In the genomic region with DNA sequence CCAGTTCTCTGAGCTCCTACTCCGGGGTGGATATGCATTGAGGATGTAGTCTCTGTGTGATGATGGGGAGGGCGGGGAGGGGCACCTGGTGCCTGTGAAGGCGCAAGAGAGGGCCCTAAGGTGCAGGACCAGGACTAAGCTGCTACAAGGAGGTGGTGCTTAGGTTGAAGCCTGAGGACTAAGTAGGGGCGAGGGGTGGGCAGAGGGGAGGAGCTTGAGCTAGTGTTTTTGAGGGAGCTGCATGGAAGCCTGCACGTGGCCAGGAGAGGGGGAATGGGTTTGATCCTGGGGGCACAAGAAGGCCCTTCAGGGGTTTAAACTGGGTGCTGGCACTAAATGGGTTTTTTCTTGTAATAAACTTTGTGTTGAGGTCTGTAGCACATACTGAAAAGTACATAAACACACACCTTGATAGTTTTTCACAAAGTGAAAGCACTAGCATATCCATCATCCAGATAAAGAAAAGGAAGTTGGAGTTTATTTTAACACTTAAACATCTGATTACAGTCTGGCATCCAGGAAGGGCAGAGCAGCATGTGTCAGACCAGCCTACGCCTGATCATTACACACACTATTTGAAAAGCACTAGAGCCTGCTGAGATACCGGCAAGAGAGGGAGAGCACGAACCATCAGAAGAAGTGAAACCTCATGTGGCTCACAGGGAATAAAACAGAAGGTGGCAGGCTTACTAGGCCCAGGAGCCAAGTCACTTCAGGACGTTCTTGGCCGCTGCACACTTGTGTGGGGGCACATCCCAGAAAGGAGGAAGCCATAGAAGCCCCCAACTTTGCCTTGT, we compare ENCODE assay signal across 1 cellular context.
A peak's percentile ranks its signal among the peaks of the same experiment; 100 is the strongest.
TF ChIP-seq lines count a peak whose summit lies in the region.

No MANE protein-coding gene starts in this region.

TF ChIP-seq in HepG2, 621 proteins besides CTCF, POLR2A, EP300 and RAD21 (continued from another document):
- TF ChIP-seq MAX (IDR thresholded peaks at IDR 0.05) (peak; percentile 30), ZNF569 (CRISPR knock-in tag; IDR thresholded peaks at IDR 0.05; ENCODE audit: borderline replicate concordance) (no peak), HMGXB4 (CRISPR knock-in tag; IDR thresholded peaks at IDR 0.05; ENCODE audit: borderline replicate concordance in 1 of 2, low read depth in 1 of 2) (0 out of 4 replicates have a peak, but pooled peaks of 1 of the 2 experiments have one; percentile 41), ERF (CRISPR knock-in tag; IDR thresholded peaks at IDR 0.05) (no peak), ZNF605 (CRISPR knock-in tag; IDR thresholded peaks at IDR 0.05) (0 out of 2 replicates have a peak, but pooled peaks have one; percentile 43), HHEX (CRISPR knock-in tag; IDR thresholded peaks at IDR 0.05) (peak; percentile 5; the same call in 1 of the 2 replicates), DNMT1 (CRISPR knock-in tag; IDR thresholded peaks at IDR 0.05) (no peak), BRF2 (CRISPR knock-in tag; IDR thresholded peaks at IDR 0.05) (no peak), ZBTB46 (CRISPR knock-in tag; IDR thresholded peaks at IDR 0.05; ENCODE audit: borderline replicate concordance) (no peak), ZNF251 (CRISPR knock-in tag; IDR thresholded peaks at IDR 0.05) (no peak), ZNF577 (CRISPR knock-in tag; IDR thresholded peaks at IDR 0.05; ENCODE audit: borderline replicate concordance, low read depth) (no peak), ZNF816 (CRISPR knock-in tag; IDR thresholded peaks at IDR 0.05; ENCODE audit: borderline replicate concordance) (no peak), POLR2G (IDR thresholded peaks at IDR 0.05; ENCODE audit: low read depth, low read length) (peak; percentile 10; the same call in 1 of the 2 replicates), HNRNPL (IDR thresholded peaks at IDR 0.05; ENCODE audit: low read depth, low read length) (peak; percentile 7; the same call in 1 of the 2 replicates), SAP130 (CRISPR knock-in tag; IDR thresholded peaks at IDR 0.05; ENCODE audit: low read depth) (peak; percentile 59), ZNF230 (CRISPR knock-in tag; IDR thresholded peaks at IDR 0.05) (no peak), HIVEP1 (CRISPR knock-in tag; IDR thresholded peaks at IDR 0.05) (no peak), THAP9 (CRISPR knock-in tag; IDR thresholded peaks at IDR 0.05; ENCODE audit: borderline replicate concordance) (peak; percentile 51; the same call in 1 of the 2 replicates), ZNF687 (CRISPR knock-in tag; IDR thresholded peaks at IDR 0.05) (peak; percentile 79), ZNF790 (CRISPR knock-in tag; IDR thresholded peaks at IDR 0.05; ENCODE audit: borderline replicate concordance) (no peak), ELF3 (CRISPR knock-in tag; IDR thresholded peaks at IDR 0.05) (peak; percentile 76), XBP1 (CRISPR knock-in tag; IDR thresholded peaks at IDR 0.05) (no peak), NR2F1 (CRISPR knock-in tag; IDR thresholded peaks at IDR 0.05) (0 out of 4 replicates have a peak, but pooled peaks of 1 of the 2 experiments have one; percentile 36), ZBTB34 (CRISPR knock-in tag; IDR thresholded peaks at IDR 0.05) (no peak), TBX2 (CRISPR knock-in tag; IDR thresholded peaks at IDR 0.05; ENCODE audit: borderline replicate concordance) (0 out of 2 replicates have a peak, but pooled peaks have one; percentile 30), ZNF878 (CRISPR knock-in tag; IDR thresholded peaks at IDR 0.05) (peak; percentile 12; the same call in 1 of the 2 replicates), ELF4 (CRISPR knock-in tag; IDR thresholded peaks at IDR 0.05; ENCODE audit: borderline replicate concordance) (0 out of 2 replicates have a peak, but pooled peaks have one; percentile 6), ZNF652 (CRISPR knock-in tag; IDR thresholded peaks at IDR 0.05; ENCODE audit: borderline replicate concordance, low read depth) (peak; percentile 15; the same call in 1 of the 2 replicates), ZFX (CRISPR knock-in tag; IDR thresholded peaks at IDR 0.05; ENCODE audit: low read depth) (0 out of 2 replicates have a peak, but pooled peaks have one; percentile 18)
- TF ChIP-seq, protein P1, sequence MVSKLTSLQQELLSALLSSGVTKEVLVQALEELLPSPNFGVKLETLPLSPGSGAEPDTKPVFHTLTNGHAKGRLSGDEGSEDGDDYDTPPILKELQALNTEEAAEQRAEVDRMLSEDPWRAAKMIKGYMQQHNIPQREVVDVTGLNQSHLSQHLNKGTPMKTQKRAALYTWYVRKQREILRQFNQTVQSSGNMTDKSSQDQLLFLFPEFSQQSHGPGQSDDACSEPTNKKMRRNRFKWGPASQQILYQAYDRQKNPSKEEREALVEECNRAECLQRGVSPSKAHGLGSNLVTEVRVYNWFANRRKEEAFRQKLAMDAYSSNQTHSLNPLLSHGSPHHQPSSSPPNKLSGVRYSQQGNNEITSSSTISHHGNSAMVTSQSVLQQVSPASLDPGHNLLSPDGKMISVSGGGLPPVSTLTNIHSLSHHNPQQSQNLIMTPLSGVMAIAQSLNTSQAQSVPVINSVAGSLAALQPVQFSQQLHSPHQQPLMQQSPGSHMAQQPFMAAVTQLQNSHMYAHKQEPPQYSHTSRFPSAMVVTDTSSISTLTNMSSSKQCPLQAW (CRISPR knock-in tag; IDR thresholded peaks at IDR 0.05): no peak
- TF ChIP-seq, protein P2, sequence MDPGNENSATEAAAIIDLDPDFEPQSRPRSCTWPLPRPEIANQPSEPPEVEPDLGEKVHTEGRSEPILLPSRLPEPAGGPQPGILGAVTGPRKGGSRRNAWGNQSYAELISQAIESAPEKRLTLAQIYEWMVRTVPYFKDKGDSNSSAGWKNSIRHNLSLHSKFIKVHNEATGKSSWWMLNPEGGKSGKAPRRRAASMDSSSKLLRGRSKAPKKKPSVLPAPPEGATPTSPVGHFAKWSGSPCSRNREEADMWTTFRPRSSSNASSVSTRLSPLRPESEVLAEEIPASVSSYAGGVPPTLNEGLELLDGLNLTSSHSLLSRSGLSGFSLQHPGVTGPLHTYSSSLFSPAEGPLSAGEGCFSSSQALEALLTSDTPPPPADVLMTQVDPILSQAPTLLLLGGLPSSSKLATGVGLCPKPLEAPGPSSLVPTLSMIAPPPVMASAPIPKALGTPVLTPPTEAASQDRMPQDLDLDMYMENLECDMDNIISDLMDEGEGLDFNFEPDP (CRISPR knock-in tag; conservative IDR thresholded peaks at IDR 0.05): no peak
